In genomic region chr9:109110326-109111014, GRCh38 we compare ENCODE assay signal across 8 cellular contexts. TPM values are rescaled to one million over a fixed set of nuclear protein-coding genes. Genes with fewer than 3 reads are reported as not detected.
DNase-seq lines count a peak whose midpoint lies in the region; ATAC-seq, FAIRE-seq and TF ChIP-seq lines count a peak whose summit lies in the region.

No MANE protein-coding gene starts in this region.

- H3K36me3 ChIP-seq in adipocyte (ENCODE audit: control insufficient read depth, insufficient read depth, low read length, severe bottlenecking), result peaks cover 3% of the 10 kb centered on the region
- H3K36me3 ChIP-seq in HepG2 (replicated peaks in 1 of 2; ENCODE audit: control insufficient read depth in 1 of 2, insufficient read depth in 2 of 2, low read length in 2 of 2), result peaks cover 0 to 3% of the 10 kb centered on the region in 2 experiments; a peak in 1 of 5 replicates

- peak overlapping the region; percentile 96 for H3K27ac Mint-ChIP-seq in activated naive CD4-positive, alpha-beta T cell treated with anti-CD3 and anti-CD28 coated beads, Interleukin-2, amount 50 U/mL, for 24 hours

- 0 out of 2 replicates have a peak overlapping the region, but pooled peaks have one; percentile 2 for H3K4me2 ChIP-seq in HepG2 (ENCODE audit: low read depth, low read length)

- peak overlapping the region; percentile 66 for H3K4me3 ChIP-seq in adipocyte (ENCODE audit: low read length)
- H3K4me3 ChIP-seq in HepG2 (replicated peaks in 1 of 3; ENCODE audit: insufficient read depth in 1 of 3, low read depth in 2 of 3, low read length in 3 of 3), result no peak overlapping the region

- peak overlapping the region; percentile 85 for H3K4me3 Mint-ChIP-seq in activated naive CD4-positive, alpha-beta T cell treated with anti-CD3 and anti-CD28 coated beads, Interleukin-2, amount 50 U/mL, for 24 hours

- peaks cover 90% of the 10 kb centered on the region for H3K4me1 Mint-ChIP-seq in activated naive CD4-positive, alpha-beta T cell treated with anti-CD3 and anti-CD28 coated beads, Interleukin-2, amount 50 U/mL, for 24 hours

- FAIRE-seq in HepG2 (lab: Jason Lieb, UNC), result no peak

- CTCF ChIA-PET in HepG2 (lab: Yijun Ruan, JAX; ENCODE audit: low intra/inter-chr PET ratio, low total read pairs), result no interaction called here

- no peaks in the 10 kb centered on the region for H3K9me3 ChIP-seq in adipocyte (ENCODE audit: control insufficient read depth, low read length)
- no peaks in the 10 kb centered on the region for H3K9me3 ChIP-seq in HepG2 (ENCODE audit: low read length)

- 86% methylated on average over 5 of the region's 5 CpGs for whole genome bisulfite sequencing in HepG2 (ENCODE audit: low lambda C conversion rate)

- H2AFZ ChIP-seq in HepG2 (ENCODE audit: low read length), result no peak overlapping the region

- peaks cover 2% of the 10 kb centered on the region; the same call in 1 of the 2 replicates for H4K20me1 ChIP-seq in HepG2 (ENCODE audit: insufficient read depth, low read length)

- peak; percentile 73 for ATAC-seq in HG03342 (IDR thresholded peaks at IDR 0.05; ENCODE audit: unreplicated experiment)
- ATAC-seq in HepG2, result no peak
- no peak for ATAC-seq in HG03025 (IDR thresholded peaks at IDR 0.05; ENCODE audit: low FRiP score, unreplicated experiment)

- peak overlapping the region; percentile 15 for H3K27ac ChIP-seq in HepG2 (ENCODE audit: extremely low read length, insufficient read depth, low read length)

- POLR2A ChIA-PET in HepG2 (lab: Yijun Ruan, JAX), result interaction anchor here (0.9 to 1.0 kb wide), 2 partner anchors 9 to 14 kb away, joined by 3 to 5 read pairs; partner anchors contain the start of gene TMEM245

- H3K9me3 Mint-ChIP-seq in activated naive CD4-positive, alpha-beta T cell treated with anti-CD3 and anti-CD28 coated beads, Interleukin-2, amount 50 U/mL, for 24 hours, result no peaks in the 10 kb centered on the region

- in situ Hi-C loops in HepG2 (cut with HindIII; ENCODE audit: extremely low pct_ligation_motif_present, low pct_unique_long_range_greater_than_20kb), result no loop called here

- peaks cover 95% of the 10 kb centered on the region for H3K79me2 ChIP-seq in HepG2 (ENCODE audit: insufficient read depth, low read length)

- no peak for TF ChIP-seq EP300 in HepG2 (IDR thresholded peaks at IDR 0.05; ENCODE audit: low read depth in 2 of 2, low read length in 2 of 2)
- TF ChIP-seq EP300 in HepG2 (CRISPR knock-in tag; IDR thresholded peaks at IDR 0.05; ENCODE audit: borderline replicate concordance), result no peak

- H3K9ac ChIP-seq in adipocyte (ENCODE audit: low read length) (peak overlapping the region; percentile 39), HepG2 (ENCODE audit: insufficient read depth, low read depth, low read length) (no peak overlapping the region)

- no peaks in the 10 kb centered on the region for H3K27me3 Mint-ChIP-seq in activated naive CD4-positive, alpha-beta T cell treated with anti-CD3 and anti-CD28 coated beads, Interleukin-2, amount 50 U/mL, for 24 hours

- peaks cover 4% of the 10 kb centered on the region for H3K36me3 Mint-ChIP-seq in activated naive CD4-positive, alpha-beta T cell treated with anti-CD3 and anti-CD28 coated beads, Interleukin-2, amount 50 U/mL, for 24 hours

- no TSS peak for BruUV-seq in HepG2 (replicated peaks; lab: Mats Ljungman, UMichigan)

- no peak for TF ChIP-seq CTCF in HepG2 (CRISPR knock-in tag; IDR thresholded peaks at IDR 0.05)

- intact Hi-C loops in HepG2 (cut with micrococcal nuclease; ENCODE audit: unreplicated experiment), result loop anchor here (10.0 kb wide), 2 partner anchors 76 to 214 kb away; partner anchors contain the start of gene EPB41L4B

- H3K27me3 ChIP-seq in adipocyte (replicated peaks; ENCODE audit: control insufficient read depth, insufficient read depth, low read length) (no peaks in the 10 kb centered on the region), HepG2 (ENCODE audit: control insufficient read depth in 1 of 2, insufficient read depth in 2 of 2, low read length in 2 of 2) (no peaks in the 10 kb centered on the region)

- TF ChIP-seq RAD21 in HepG2 (CRISPR knock-in tag; IDR thresholded peaks at IDR 0.05), result no peak

- no peak for TF ChIP-seq POLR2A in HepG2 (IDR thresholded peaks at IDR 0.05; ENCODE audit: insufficient read depth in 1 of 2, low read depth in 2 of 2, low read length in 2 of 2)

- no peak for DNase-seq in activated naive CD4-positive, alpha-beta T cell treated with Interleukin-2 at 50 U/mL for 16 hours
- DNase-seq in adipocyte (ENCODE audit: low read depth) (peak; percentile 72), HepG2 (ENCODE audit: low spot score) (no peak), NCI-H1436 (lab: John Stamatoyannopoulos, UW) (no peak), nucleus accumbens (lab: John Stamatoyannopoulos, UW) (no peak)

- H3K4me1 ChIP-seq in adipocyte (ENCODE audit: control insufficient read depth, insufficient read depth, low read length) (peaks cover 73% of the 10 kb centered on the region), HepG2 (ENCODE audit: insufficient read depth, low read length) (peaks cover 85% of the 10 kb centered on the region)

TF ChIP-seq in HepG2, 621 proteins besides CTCF, POLR2A, EP300 and RAD21 (continues in another document):
- no peak for TF ChIP-seq FOXO1 (CRISPR knock-in tag; IDR thresholded peaks at IDR 0.05)
- TF ChIP-seq NCOA1 (CRISPR knock-in tag; IDR thresholded peaks at IDR 0.05), result no peak
- TF ChIP-seq ZNF619 (CRISPR knock-in tag; IDR thresholded peaks at IDR 0.05), result no peak
- TF ChIP-seq GPN1 (CRISPR knock-in tag; IDR thresholded peaks at IDR 0.05; ENCODE audit: borderline replicate concordance), result no peak
- TF ChIP-seq PBX2 (CRISPR knock-in tag; IDR thresholded peaks at IDR 0.05), result no peak
- TF ChIP-seq NFYC (CRISPR knock-in tag; IDR thresholded peaks at IDR 0.05), result no peak

RNA-seq across cellular contexts. Expression of gene TMEM245, which starts 9.3 kb away (rescaled TPM):
- total RNA-seq in HepG2 (2016; rRNA removed; fragmentation: Illumina TruSeq; extraction: Trizol), result 39.7 and 55.4 TPM in 2 replicates
- total RNA-seq in HepG2 (2016; cell fraction: cytosol; rRNA removed; fragmentation: Illumina TruSeq; extraction: Trizol; ENCODE audit: low read depth), result 31.4 and 37.1 TPM in 2 replicates
- total RNA-seq in HepG2 (2016; cell fraction: insoluble cytoplasmic fraction; rRNA removed; fragmentation: Illumina TruSeq; extraction: Trizol), result 37.5 and 55.7 TPM in 2 replicates
- 23.4 and 26.2 TPM in 2 replicates for total RNA-seq in HepG2 (2016; cell fraction: membrane; rRNA removed; fragmentation: Illumina TruSeq; extraction: Trizol)
- 66.5 and 76.9 TPM in 2 replicates for total RNA-seq in HepG2 (2016; cell fraction: nucleus; rRNA removed; fragmentation: Illumina TruSeq; extraction: Trizol)
- polyA plus RNA-seq in HepG2 (2011; rRNA removed), result 40.1 and 53.5 TPM in 2 replicates
- 37.5 and 46.4 TPM in 2 replicates for polyA plus RNA-seq in HepG2 (2011; cell fraction: cytosol; rRNA removed)
- 19.8 and 20.7 TPM in 2 replicates for polyA plus RNA-seq in HepG2 (2011; cell fraction: nucleus; rRNA removed)
- polyA plus RNA-seq in HepG2 (2012), result 38.8 and 42.3 TPM in 2 replicates
- 2.8 and 3.1 TPM in 2 replicates for polyA plus RNA-seq in HepG2 (2016; cell fraction: cytosol; fragmentation: Illumina TruSeq; extraction: Trizol; ENCODE audit: low read depth)
- 21.3 and 22.2 TPM in 2 replicates for polyA plus RNA-seq in HepG2 (2016; cell fraction: insoluble cytoplasmic fraction; fragmentation: Illumina TruSeq; extraction: Trizol; ENCODE audit: low read depth)
- 6.3 and 7.1 TPM in 2 replicates for polyA plus RNA-seq in HepG2 (2016; cell fraction: membrane; fragmentation: Illumina TruSeq; extraction: Trizol; ENCODE audit: low read depth)
- 47.4 and 49.5 TPM in 2 replicates for polyA plus RNA-seq in HepG2 (2016; cell fraction: nucleus; fragmentation: Illumina TruSeq; extraction: Trizol; ENCODE audit: insufficient read depth, low read depth)
- polyA minus RNA-seq in HepG2 (2011; rRNA and poly(A)+ RNA removed; ENCODE audit: low replicate concordance), result 159 and 167 TPM in 2 replicates
- polyA minus RNA-seq in HepG2 (2011; cell fraction: cytosol; rRNA and poly(A)+ RNA removed), result 73.8 and 78.2 TPM in 2 replicates
- polyA minus RNA-seq in HepG2 (2011; cell fraction: nucleus; rRNA and poly(A)+ RNA removed), result 70.7 and 85.5 TPM in 2 replicates

RNA-seq across cellular contexts. Expression of gene FRRS1L, which starts 56.6 kb away (rescaled TPM):
- total RNA-seq in HepG2 (2016; rRNA removed; fragmentation: Illumina TruSeq; extraction: Trizol), result 0.02 TPM in 1 of 2 replicates, not detected in the other
- 0.61 and 0.71 TPM in 2 replicates for total RNA-seq in HepG2 (2016; cell fraction: cytosol; rRNA removed; fragmentation: Illumina TruSeq; extraction: Trizol; ENCODE audit: low read depth)
- total RNA-seq in HepG2 (2016; cell fraction: insoluble cytoplasmic fraction; rRNA removed; fragmentation: Illumina TruSeq; extraction: Trizol), result 0.04 TPM in 1 of 2 replicates, not detected in the other
- total RNA-seq in HepG2 (2016; cell fraction: membrane; rRNA removed; fragmentation: Illumina TruSeq; extraction: Trizol), result 0.07 and 0.09 TPM in 2 replicates
- total RNA-seq in HepG2 (2016; cell fraction: nucleus; rRNA removed; fragmentation: Illumina TruSeq; extraction: Trizol), result not detected in 2 replicates
- polyA plus RNA-seq in HepG2 (2011; rRNA removed), result 0.01 and 0.03 TPM in 2 replicates
- 0.01 and 0.04 TPM in 2 replicates for polyA plus RNA-seq in HepG2 (2011; cell fraction: cytosol; rRNA removed)
- polyA plus RNA-seq in HepG2 (2011; cell fraction: nucleus; rRNA removed), result 0.03 TPM in 1 of 2 replicates, not detected in the other
- 0.01 TPM in 2 replicates for polyA plus RNA-seq in HepG2 (2012)
- polyA plus RNA-seq in HepG2 (2016; cell fraction: cytosol; fragmentation: Illumina TruSeq; extraction: Trizol; ENCODE audit: low read depth), result 0.27 and 0.28 TPM in 2 replicates
- not detected in 2 replicates for polyA plus RNA-seq in HepG2 (2016; cell fraction: insoluble cytoplasmic fraction; fragmentation: Illumina TruSeq; extraction: Trizol; ENCODE audit: low read depth)
- 0.03 and 0.06 TPM in 2 replicates for polyA plus RNA-seq in HepG2 (2016; cell fraction: membrane; fragmentation: Illumina TruSeq; extraction: Trizol; ENCODE audit: low read depth)
- polyA plus RNA-seq in HepG2 (2016; cell fraction: nucleus; fragmentation: Illumina TruSeq; extraction: Trizol; ENCODE audit: insufficient read depth, low read depth), result not detected in 2 replicates
- 0.04 TPM in 1 of 2 replicates, not detected in the other for polyA minus RNA-seq in HepG2 (2011; rRNA and poly(A)+ RNA removed; ENCODE audit: low replicate concordance)
- polyA minus RNA-seq in HepG2 (2011; cell fraction: cytosol; rRNA and poly(A)+ RNA removed), result 0.09 and 0.20 TPM in 2 replicates
- 0.12 TPM in 1 of 2 replicates, not detected in the other for polyA minus RNA-seq in HepG2 (2011; cell fraction: nucleus; rRNA and poly(A)+ RNA removed)
